12 cellular contexts compared by ENCODE assay signal in the genomic region with DNA sequence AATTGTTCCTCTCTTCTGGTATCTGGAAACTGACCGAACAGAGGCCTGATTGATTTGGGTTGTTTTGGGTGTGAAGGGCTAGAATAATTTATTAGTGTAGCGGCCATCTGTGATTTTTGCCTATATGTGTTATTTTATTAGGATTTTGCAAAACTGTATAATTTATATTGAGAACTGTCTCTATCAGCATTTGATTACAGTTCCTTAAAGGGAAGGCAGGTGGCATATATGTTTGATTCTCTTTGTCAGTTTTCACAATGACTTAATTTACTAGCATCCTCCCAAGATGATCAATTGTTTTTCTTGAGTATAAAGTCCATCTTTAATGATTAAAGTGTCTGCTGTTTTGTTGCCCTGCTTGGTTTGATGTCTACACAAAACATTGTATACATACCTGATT. TPM values are rescaled to one million over a fixed set of nuclear protein-coding genes. Genes with fewer than 3 reads are reported as not detected.
A peak's percentile ranks its signal among the peaks of the same experiment; 100 is the strongest.
DNase-seq lines count a peak whose midpoint lies in the region; ATAC-seq and TF ChIP-seq lines count a peak whose summit lies in the region.
"Had no signal": no experiment of that assay in that cellular context is flagged by ENCODE, and none has a peak within 500 bp of the region (broad histone marks: within the 10 kb centered on the region; RNA-seq: fewer than 3 reads in every experiment).

No MANE protein-coding gene starts in this region.

- TF ChIP-seq CTCF in Calu3 (IDR thresholded peaks at IDR 0.05; ENCODE audit: unreplicated experiment): no peak
- TF ChIP-seq CTCF in PC-9 (conservative IDR thresholded peaks at IDR 0.05): no peak
- no peak for TF ChIP-seq CTCF in fibroblast of lung (conservative IDR thresholded peaks at IDR 0.05 in 1 of 2, IDR thresholded peaks at IDR 0.05 in 1 of 2; ENCODE audit: low read depth in 1 of 2, low read length in 2 of 2)
- no peak for TF ChIP-seq CTCF in parathyroid adenoma (IDR thresholded peaks at IDR 0.05)

- H3F3A ChIP-seq in PC-9 (ENCODE audit: insufficient read depth, low read depth): no peaks in the 10 kb centered on the region

- H3K27ac Mint-ChIP-seq in Calu3 (ENCODE audit: unreplicated experiment): peak overlapping the region; percentile 53

- no peak overlapping the region for H3K4me3 ChIP-seq in PC-9
- H3K4me3 ChIP-seq in fibroblast of lung (replicated peaks in 1 of 4; ENCODE audit: control extremely low read depth in 1 of 4, insufficient read depth in 1 of 4, low read depth in 3 of 4, low read length in 4 of 4): peak overlapping the region; percentile 25 to 95 (median 52)
- no peak overlapping the region for H3K4me3 ChIP-seq in parathyroid adenoma (ENCODE audit: low read depth, low read length)

- DNase-seq in Calu3 (no peak), PC-9 (no peak), fibroblast of lung (ENCODE audit: low read depth in 2 of 2) (no peak), NCI-H1048 (lab: John Stamatoyannopoulos, UW) (no peak), left colon (no peak)
- DNase-seq: dermis blood vessel endothelial cell, NCI-H1436 treated with DMSO at 0.1 percent for 48 hours, nucleus accumbens had no signal

- peak overlapping the region; percentile 67 for H3K4me3 Mint-ChIP-seq in Calu3 (ENCODE audit: low read depth, unreplicated experiment)

- no peaks in the 10 kb centered on the region for H3K9me2 ChIP-seq in PC-9 (ENCODE audit: insufficient read depth)

- H3K27me3 ChIP-seq in PC-9 (ENCODE audit: insufficient read depth, low read depth): no peaks in the 10 kb centered on the region
- no peaks in the 10 kb centered on the region for H3K27me3 ChIP-seq in fibroblast of lung (ENCODE audit: control insufficient read depth, insufficient read depth, low read length)
- no peaks in the 10 kb centered on the region for H3K27me3 ChIP-seq in parathyroid adenoma (ENCODE audit: control insufficient read depth, insufficient read depth, low read length)

- 0 out of 2 replicates have a peak, but pooled peaks cover 3% of the 10 kb centered on the region for H3K79me2 ChIP-seq in PC-9 (ENCODE audit: low read depth)
- peaks cover 60% of the 10 kb centered on the region for H3K79me2 ChIP-seq in fibroblast of lung (ENCODE audit: control insufficient read depth, insufficient read depth, low read length)
- H3K79me2 ChIP-seq in parathyroid adenoma: no peaks in the 10 kb centered on the region

- H3K9me3 ChIP-seq in PC-9 (ENCODE audit: insufficient read depth, low read depth) (no peaks in the 10 kb centered on the region), fibroblast of lung (ENCODE audit: control insufficient read depth, insufficient read depth, low read depth, low read length) (no peaks in the 10 kb centered on the region), parathyroid adenoma (ENCODE audit: control insufficient read depth, low read length) (no peaks in the 10 kb centered on the region)

- CTCF ChIA-PET in Calu3 (lab: Charles Lee): no interaction called here
- CTCF ChIA-PET in PC-9 (lab: Charles Lee): no interaction called here

- ATAC-seq in GM21526 (IDR thresholded peaks at IDR 0.05; ENCODE audit: low FRiP score, unreplicated experiment) (no peak), GM21619 (IDR thresholded peaks at IDR 0.05; ENCODE audit: unreplicated experiment) (no peak), left colon (no peak)

- H3K36me3 Mint-ChIP-seq in Calu3 (ENCODE audit: insufficient read depth, unreplicated experiment): peaks cover 28% of the 10 kb centered on the region

- H3K27ac ChIP-seq in PC-9: no peak overlapping the region
- H3K27ac ChIP-seq in fibroblast of lung (ENCODE audit: insufficient read depth, low read length): no peak overlapping the region
- no peak overlapping the region for H3K27ac ChIP-seq in parathyroid adenoma
- H3K27ac ChIP-seq: VCaP had no signal

- H3K9ac ChIP-seq in fibroblast of lung (ENCODE audit: insufficient read depth, low read length): no peak overlapping the region
- H3K9ac ChIP-seq in parathyroid adenoma: no peak overlapping the region

- H3K4me1 Mint-ChIP-seq in Calu3 (ENCODE audit: low read depth, unreplicated experiment): peaks cover 25% of the 10 kb centered on the region

- POLR2A ChIA-PET in PC-9 (lab: Charles Lee; ENCODE audit: unreplicated experiment): no interaction called here

- no peaks in the 10 kb centered on the region for H3K27me3 Mint-ChIP-seq in Calu3 (ENCODE audit: unreplicated experiment)

- H3K36me3 ChIP-seq in PC-9 (ENCODE audit: low read depth): no peaks in the 10 kb centered on the region
- H3K36me3 ChIP-seq in fibroblast of lung (ENCODE audit: control insufficient read depth, insufficient read depth, low read length): no peaks in the 10 kb centered on the region
- H3K36me3 ChIP-seq in parathyroid adenoma (ENCODE audit: control insufficient read depth, insufficient read depth, low read length): no peaks in the 10 kb centered on the region

- H2AFZ ChIP-seq in PC-9 (no peak overlapping the region), fibroblast of lung (ENCODE audit: low read length) (no peak overlapping the region), parathyroid adenoma (no peak overlapping the region)

- peak overlapping the region; percentile 57 for H3K4me2 ChIP-seq in PC-9
- peak overlapping the region; percentile 83 for H3K4me2 ChIP-seq in fibroblast of lung (ENCODE audit: extremely low read depth, insufficient read depth, low read length)
- H3K4me2 ChIP-seq in parathyroid adenoma (ENCODE audit: low read length): peak overlapping the region; percentile 19

- BruUV-seq in Calu3 (replicated peaks; lab: Mats Ljungman, UMichigan) (no TSS peak), PC-9 (replicated peaks; lab: Mats Ljungman, UMichigan) (no TSS peak)

- no peaks in the 10 kb centered on the region for H4K20me1 ChIP-seq in PC-9 (ENCODE audit: insufficient read depth)
- H4K20me1 ChIP-seq in fibroblast of lung (ENCODE audit: control insufficient read depth, extremely low read depth, insufficient read depth, low read length): no peaks in the 10 kb centered on the region

- no peaks in the 10 kb centered on the region for H3K9me3 Mint-ChIP-seq in Calu3 (ENCODE audit: low read depth, unreplicated experiment)

- H3K4me1 ChIP-seq in PC-9 (replicated peaks; ENCODE audit: insufficient read depth): peaks cover 16% of the 10 kb centered on the region
- H3K4me1 ChIP-seq in fibroblast of lung (ENCODE audit: control insufficient read depth, extremely low read depth, insufficient read depth, low read length): no peaks in the 10 kb centered on the region
- no peaks in the 10 kb centered on the region for H3K4me1 ChIP-seq in parathyroid adenoma

- intact Hi-C loops in Calu3 (cut with micrococcal nuclease; ENCODE audit: unreplicated experiment) (loop anchor here (10.0 kb wide), 1 partner anchor 384 kb away; a partner anchor contains a TSS), PC-9 (cut with micrococcal nuclease; ENCODE audit: unreplicated experiment) (loop anchor here (5.0 kb wide), 1 partner anchor 107 kb away; a partner anchor contains a TSS), left colon (cut with DNase I, micrococcal nuclease) (no loop called here)

RNA-seq across cellular contexts. Expression of a gene that starts 4.5 kb away (rescaled TPM):
- total RNA-seq in Calu3 (2022) (31.4 and 37.6 TPM in 2 replicates), PC-9 (2021) (19.5 and 20.7 TPM in 2 replicates), fibroblast of lung (38.0 and 55.7 TPM in 2 replicates), left colon (10 to 100 TPM; 87.6 to 89.1 TPM)
- 7.3 and 14.8 TPM in 2 replicates for polyA plus RNA-seq in fibroblast of lung
- 4.3 and 6.5 TPM in 2 replicates for polyA plus RNA-seq in fibroblast of lung (2012)
- polyA minus RNA-seq in fibroblast of lung (ENCODE audit: low replicate concordance): 7.0 and 7.1 TPM in 2 replicates

Comparison
In these comparisons a context has a peak if more than half of its experiments do, and no peak if none do; other contexts are left out.
1. H3K4me2 ChIP-seq: peak in every context shown above with its lines; median percentile 83 in fibroblast of lung; 57 in PC-9; 19 in parathyroid adenoma.
2. H3K4me3 ChIP-seq: peak in fibroblast of lung (4 of 4); none in PC-9 (single experiment) and parathyroid adenoma (single experiment).
3. intact Hi-C loops: an anchor here in Calu3 (10.0 kb wide) and PC-9 (5.0 kb wide); none called in left colon.